Comparison of ENCODE assay signal across 8 cellular contexts in the genomic region with DNA sequence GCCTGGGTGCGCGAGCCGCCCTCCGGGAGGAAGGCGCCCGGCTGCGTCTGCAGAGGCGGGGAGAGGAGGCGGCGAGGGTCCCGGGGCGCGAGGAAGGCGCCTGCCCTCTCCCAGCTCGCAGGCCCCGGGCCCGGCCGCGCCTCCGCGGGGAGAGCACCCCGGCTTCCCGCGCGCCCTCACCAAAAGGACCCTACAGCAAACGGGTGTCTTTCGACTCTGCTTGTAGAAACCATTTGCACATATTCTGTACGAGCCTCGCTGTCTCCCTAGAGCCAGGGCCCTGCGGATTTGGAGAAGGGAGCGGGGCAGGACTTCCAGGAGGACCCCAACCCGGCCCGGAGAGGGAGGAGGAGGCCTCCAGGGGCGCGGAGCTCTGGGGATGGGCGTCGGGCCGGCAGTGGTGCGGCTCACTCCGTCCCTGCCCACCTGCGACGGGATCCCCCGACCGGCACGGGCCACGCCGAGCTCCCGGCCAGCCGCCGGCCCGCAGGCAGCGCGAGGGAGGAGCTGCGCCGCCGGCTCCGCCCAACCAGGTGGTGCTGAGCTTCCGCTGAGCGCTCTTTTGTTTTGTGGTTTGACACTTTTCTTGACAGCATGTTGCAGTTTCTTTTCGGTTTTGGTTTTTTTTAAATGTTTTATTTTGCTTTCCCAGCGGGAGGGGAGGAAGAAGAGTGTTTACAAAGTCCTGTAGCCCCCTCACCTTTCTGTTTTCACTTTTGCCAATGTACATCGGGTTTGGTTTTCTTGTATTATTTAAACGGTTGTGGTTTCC.
DNase-seq lines count a peak whose midpoint lies in the region; ATAC-seq and TF ChIP-seq lines count a peak whose summit lies in the region.

No MANE protein-coding gene starts in this region.

- no peaks in the 10 kb centered on the region for H3K36me3 Mint-ChIP-seq in activated T-cell treated with anti-CD3 and anti-CD28 coated beads, Interleukin-2, amount 50 U/mL, for 4 hours (ENCODE audit: insufficient read depth)

- TF ChIP-seq CTCF in left ventricle myocardium inferior (IDR thresholded peaks at IDR 0.05; ENCODE audit: borderline replicate concordance) (no peak), spleen (IDR thresholded peaks at IDR 0.05 in 8 of 11, conservative IDR thresholded peaks at IDR 0.05 in 3 of 11) (no peak), tibial artery (IDR thresholded peaks at IDR 0.05) (no peak)

- H3K9me3 ChIP-seq in left ventricle myocardium inferior (replicated peaks) (no peaks in the 10 kb centered on the region), spleen (no peaks in the 10 kb centered on the region), tibial artery (no peaks in the 10 kb centered on the region)

- H3K36me3 ChIP-seq in left ventricle myocardium inferior (peaks cover 53% of the 10 kb centered on the region), spleen (peaks cover 0 to 27% (median 0%) of the 10 kb centered on the region in 6 donors), tibial artery (peaks cover 29 to 51% (median 47%) of the 10 kb centered on the region in 3 donors)

- peaks cover 34% of the 10 kb centered on the region for H3K4me1 Mint-ChIP-seq in activated T-cell treated with anti-CD3 and anti-CD28 coated beads, Interleukin-2, amount 50 U/mL, for 4 hours (ENCODE audit: low read depth)

- peak; percentile 70 for ATAC-seq in GM21576 (IDR thresholded peaks at IDR 0.05; ENCODE audit: unreplicated experiment)
- ATAC-seq in activated T-cell treated with anti-CD3 and anti-CD28 coated beads, Interleukin-2, amount 50 U/mL, for 4 hours: peak; percentile 88

- no peaks in the 10 kb centered on the region for H3K9me3 Mint-ChIP-seq in activated T-cell treated with anti-CD3 and anti-CD28 coated beads, Interleukin-2, amount 50 U/mL, for 4 hours

- 0 to 6% (median 5%) methylated on average over 33 to 63 of the region's 63 CpGs for WGBS in spleen, 5 donors

- TF ChIP-seq POLR2A in spleen (IDR thresholded peaks at IDR 0.05): no peak

- H3K27me3 Mint-ChIP-seq in activated T-cell treated with anti-CD3 and anti-CD28 coated beads, Interleukin-2, amount 50 U/mL, for 4 hours (ENCODE audit: low read depth): peaks cover 7% of the 10 kb centered on the region

- H3K27ac ChIP-seq in left ventricle myocardium inferior (replicated peaks) (no peak overlapping the region), spleen (peak overlapping the region; percentile 40 to 91 (median 78)), tibial artery (no peak overlapping the region)

- DNase-seq in Daoy (ENCODE audit: low read depth) (peak; percentile 63), NCI-H1092 treated with DMSO at 0.1 percent for 48 hours (lab: John Stamatoyannopoulos, UW) (peak; percentile 63), left ventricle myocardium inferior (no peak), spleen (peak; percentile 86), tibial artery (no peak), C1 segment of cervical spinal cord (lab: John Stamatoyannopoulos, UW) (no peak)
- DNase-seq in activated T-cell treated with anti-CD3 and anti-CD28 coated beads, Interleukin-2, amount 50 U/mL, for 4 hours: no peak

- intact Hi-C loops in left ventricle myocardium inferior (cut with micrococcal nuclease) (no loop called here), spleen (cut with DNase I; ENCODE audit: low total_unique reads) (no loop called here), tibial artery (cut with DNase I; ENCODE audit: low total_unique reads) (no loop called here)

- peaks cover 28% of the 10 kb centered on the region for H3K4me1 ChIP-seq in left ventricle myocardium inferior
- H3K4me1 ChIP-seq in spleen: peaks cover 0 to 35% (median 26%) of the 10 kb centered on the region in 6 donors
- H3K4me1 ChIP-seq in tibial artery: no peaks in the 10 kb centered on the region

- peak overlapping the region; percentile 88 for H3K4me3 Mint-ChIP-seq in activated T-cell treated with anti-CD3 and anti-CD28 coated beads, Interleukin-2, amount 50 U/mL, for 4 hours

- H3K27me3 ChIP-seq in left ventricle myocardium inferior (ENCODE audit: low read depth) (no peaks in the 10 kb centered on the region), spleen (replicated peaks in 1 of 7) (peaks cover 0 to 10% (median 0%) of the 10 kb centered on the region in 7 donors), tibial artery (no peaks in the 10 kb centered on the region)

- H3K4me3 ChIP-seq in left ventricle myocardium inferior (peak overlapping the region; percentile 52), spleen (peak overlapping the region; percentile 44 to 89 (median 64)), tibial artery (peak overlapping the region in 1 of 2 donors; percentile 25)

Comparison
In these comparisons a context has a peak if more than half of its experiments do, and no peak if none do; other contexts are left out.
1. DNase-seq: peak in Daoy (single experiment), NCI-H1092 treated with DMSO at 0.1 percent for 48 hours (single experiment) and spleen (single experiment); none in activated T-cell treated with anti-CD3 and anti-CD28 coated beads, Interleukin-2, amount 50 U/mL, for 4 hours (single experiment), left ventricle myocardium inferior (single experiment), tibial artery (0 of 2) and C1 segment of cervical spinal cord (0 of 14).
2. H3K27ac ChIP-seq: peak in spleen (8 of 8); none in left ventricle myocardium inferior (single experiment) and tibial artery (0 of 2).